14 cellular contexts compared by ENCODE assay signal in the genomic region with DNA sequence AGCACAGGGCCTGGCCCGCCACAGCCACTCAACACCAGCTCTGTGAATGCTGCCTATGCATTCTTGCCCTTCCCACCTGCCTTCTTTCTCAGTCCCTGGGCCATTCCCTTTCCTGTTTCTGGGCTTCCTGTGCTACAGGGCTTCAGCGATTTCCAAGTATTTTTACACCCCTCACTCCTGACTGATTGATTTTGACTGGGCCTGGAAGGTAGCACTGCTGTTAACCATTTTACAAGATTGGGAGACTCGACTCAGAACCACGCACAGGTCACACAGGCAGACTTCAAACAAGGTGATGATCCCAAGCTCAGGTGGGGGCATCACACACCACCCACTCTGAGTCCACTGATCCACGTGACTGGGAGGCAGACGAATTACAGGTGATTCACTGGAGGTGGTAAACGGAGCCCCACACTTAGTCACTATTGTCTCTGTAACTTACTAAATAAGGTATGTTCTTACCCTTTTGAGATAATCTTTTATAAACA. TPM values are rescaled to one million over a fixed set of nuclear protein-coding genes. Genes with fewer than 3 reads are reported as not detected.
A peak's percentile ranks its signal among the peaks of the same experiment; 100 is the strongest.
DNase-seq lines count a peak whose midpoint lies in the region; ATAC-seq and TF ChIP-seq lines count a peak whose summit lies in the region.
"Had no signal": no experiment of that assay in that cellular context is flagged by ENCODE, and none has a peak within 500 bp of the region (broad histone marks: within the 10 kb centered on the region; RNA-seq: fewer than 3 reads in every experiment).

No MANE protein-coding gene starts in this region.

- peak; percentile 39 for ATAC-seq in left lung
- ATAC-seq in HG02610 (IDR thresholded peaks at IDR 0.05; ENCODE audit: unreplicated experiment): no peak

- no peak overlapping the region for H2AK5ac ChIP-seq in neuronal stem cell (ENCODE audit: low read depth, low read length)

- TF ChIP-seq CTCF in ascending aorta (IDR thresholded peaks at IDR 0.05) (no peak), left lung (IDR thresholded peaks at IDR 0.05) (no peak), tibial artery (IDR thresholded peaks at IDR 0.05) (no peak)

- H4K8ac ChIP-seq in neuronal stem cell (ENCODE audit: low read depth, low read length): no peak overlapping the region

- H2BK15ac ChIP-seq in neuronal stem cell (ENCODE audit: low read length): no peak overlapping the region

- H3K27ac ChIP-seq in ascending aorta (peak overlapping the region; percentile 84 to 93), left lung (peak overlapping the region; percentile 57 to 78), tibial artery (peak overlapping the region; percentile 76 to 81), neuronal stem cell (replicated peaks; ENCODE audit: low read length) (no peak overlapping the region)
- H3K27ac ChIP-seq: GM23248 had no signal

- H3K14ac ChIP-seq in neuronal stem cell (ENCODE audit: low read length): no peak overlapping the region

- H2BK120ac ChIP-seq in neuronal stem cell (ENCODE audit: low read depth, low read length): no peak overlapping the region

- DNase-seq in NCI-H2029 (lab: John Stamatoyannopoulos, UW) (peak; percentile 41), NCI-H2029 treated with DMSO at 0.1 percent for 48 hours (lab: John Stamatoyannopoulos, UW) (no peak), ascending aorta (ENCODE audit: low spot score in 2 of 2) (no peak), left lung (no peak), tibial artery (no peak), NCI-H1417 treated with DMSO at 0.1 percent for 48 hours (lab: John Stamatoyannopoulos, UW) (no peak), neuronal stem cell (ENCODE audit: low spot score) (no peak)
- DNase-seq: activated CD4-positive, CD25-positive, alpha-beta regulatory T cell; activated T-cell treated with anti-CD3 and anti-CD28 coated beads, Interleukin-2, amount 50 U/mL, for 24 hours; anterior cingulate cortex; GM23248; hippocampal formation had no signal

- H3K4me2 ChIP-seq in neuronal stem cell (ENCODE audit: insufficient read depth, low read length, poor library complexity, severe bottlenecking): no peak overlapping the region

- no peak overlapping the region for H2BK12ac ChIP-seq in neuronal stem cell (ENCODE audit: low read length)

- no peak overlapping the region for H3K4me3 ChIP-seq in ascending aorta
- no peak overlapping the region for H3K4me3 ChIP-seq in left lung
- no peak overlapping the region for H3K4me3 ChIP-seq in tibial artery
- no peak overlapping the region for H3K4me3 ChIP-seq in neuronal stem cell (ENCODE audit: low read length in 2 of 2)
- H3K4me3 ChIP-seq: GM23248, right atrium auricular region had no signal

- H3K4ac ChIP-seq in neuronal stem cell (ENCODE audit: low read length): no peak overlapping the region

- no peak overlapping the region for H3K9ac ChIP-seq in neuronal stem cell (ENCODE audit: low read depth, low read length, poor library complexity)
- H3K9ac ChIP-seq: GM23248 had no signal

- no CpG with 5 or more reads among the region's 7 CpGs for WGBS in neuronal stem cell (ENCODE audit: extremely low coverage in 2 of 2, insufficient read length in 2 of 2, insufficient replicate concordance in 1 of 2), 2 donors

- H3K79me1 ChIP-seq in neuronal stem cell (ENCODE audit: low read depth, low read length): no peaks in the 10 kb centered on the region

- no peaks in the 10 kb centered on the region for H3K36me3 ChIP-seq in ascending aorta
- no peaks in the 10 kb centered on the region for H3K36me3 ChIP-seq in left lung
- peaks cover 0 to 3% (median 0%) of the 10 kb centered on the region in 3 donors for H3K36me3 ChIP-seq in tibial artery
- H3K36me3 ChIP-seq in neuronal stem cell (replicated peaks in 1 of 2; ENCODE audit: control insufficient read depth in 2 of 2, insufficient read depth in 2 of 2, low read length in 2 of 2): no peaks in the 10 kb centered on the region
- H3K36me3 ChIP-seq: right atrium auricular region had no signal

- H2BK5ac ChIP-seq in neuronal stem cell (ENCODE audit: low read length): no peak overlapping the region

- no peak overlapping the region for H4K91ac ChIP-seq in neuronal stem cell (ENCODE audit: low read depth, low read length, poor library complexity)

- no peak overlapping the region for H2AFZ ChIP-seq in neuronal stem cell (ENCODE audit: low read length)
- H2AFZ ChIP-seq: GM23248 had no signal

- H3K23ac ChIP-seq in neuronal stem cell (ENCODE audit: low read depth, low read length, poor library complexity): no peak overlapping the region

- H3K4me1 ChIP-seq in ascending aorta: peaks cover 16 to 36% of the 10 kb centered on the region in 2 donors
- H3K4me1 ChIP-seq in left lung: peaks cover 0 to 8% of the 10 kb centered on the region in 2 donors
- peaks cover 0 to 73% (median 37%) of the 10 kb centered on the region in 4 donors for H3K4me1 ChIP-seq in tibial artery
- peaks cover under 1 to 2% of the 10 kb centered on the region in 2 donors for H3K4me1 ChIP-seq in neuronal stem cell (ENCODE audit: control insufficient read depth in 2 of 2, insufficient read depth in 1 of 2, low read depth in 1 of 2, low read length in 2 of 2)

- H3K18ac ChIP-seq in neuronal stem cell (ENCODE audit: low read length): no peak overlapping the region

- intact Hi-C loops in ascending aorta (cut with DNase I) (loop anchor here (10.0 kb wide), 1 partner anchor 318 kb away; no protein-coding TSS in a partner anchor), left lung (cut with DNase I) (no loop called here), tibial artery (cut with DNase I; ENCODE audit: low total_unique reads) (no loop called here)

- no peaks in the 10 kb centered on the region for H3K27me3 ChIP-seq in ascending aorta
- peaks cover 0 to 46% of the 10 kb centered on the region in 2 donors for H3K27me3 ChIP-seq in left lung
- no peaks in the 10 kb centered on the region for H3K27me3 ChIP-seq in tibial artery
- peaks cover 0 to 4% (median 0%) of the 10 kb centered on the region in 3 experiments for H3K27me3 ChIP-seq in neuronal stem cell (ENCODE audit: control insufficient read depth in 3 of 3, insufficient read depth in 3 of 3, low read depth in 1 of 3, low read length in 3 of 3)
- H3K27me3 ChIP-seq: right atrium auricular region had no signal

- H3K9me3 ChIP-seq in ascending aorta (no peaks in the 10 kb centered on the region), left lung (no peaks in the 10 kb centered on the region), tibial artery (no peaks in the 10 kb centered on the region), neuronal stem cell (replicated peaks in 1 of 2; ENCODE audit: control insufficient read depth in 2 of 2, insufficient read depth in 1 of 2, low read depth in 1 of 2, low read length in 2 of 2) (no peaks in the 10 kb centered on the region)
- H3K9me3 ChIP-seq: right atrium auricular region had no signal

RNA-seq across cellular contexts. Expression of a gene that starts 21.3 kb away (rescaled TPM):
- 4.3 TPM for total RNA-seq in ascending aorta
- 10 to 100 TPM; 15.1 to 15.9 TPM for total RNA-seq in left lung
- polyA plus RNA-seq in neuronal stem cell (2013, experiment 1 of 2): 1.3 TPM
- 1.2 TPM for polyA plus RNA-seq in neuronal stem cell (2013, experiment 2 of 2)
